Comparison of ENCODE assay signal across 29 cellular contexts in genomic region chr15:74337607-74338211, GRCh38. TPM values are rescaled to one million over a fixed set of nuclear protein-coding genes. Genes with fewer than 3 reads are reported as not detected.
DNase-seq lines count a peak whose midpoint lies in the region; ATAC-seq and TF ChIP-seq lines count a peak whose summit lies in the region.
"Had no signal": no experiment of that assay in that cellular context is flagged by ENCODE, and none has a peak within 500 bp of the region (broad histone marks: within the 10 kb centered on the region; RNA-seq: fewer than 3 reads in every experiment).

No MANE protein-coding gene starts in this region.

- CTCF ChIA-PET in PC-9 (lab: Charles Lee): no interaction called here

- H3K4me3 Mint-ChIP-seq in central memory CD8-positive, alpha-beta T cell: no peak overlapping the region
- no peak overlapping the region for H3K4me3 Mint-ChIP-seq in neural progenitor cell
- no peak overlapping the region for H3K4me3 Mint-ChIP-seq in stimulated activated effector memory CD8-positive, alpha-beta T cell treated with anti-CD3 and anti-CD28 coated beads, Interleukin-12 subunit alpha, Interleukin-12 subunit beta, amount 100 ng/mL, for 72 hours
- H3K4me3 Mint-ChIP-seq: B cell; CD8-positive, alpha-beta memory T cell; H9; HFFc6 had no signal

- H3K27ac ChIP-seq in PC-9: peak overlapping the region; percentile 21; the same call in 1 of the 2 replicates
- H3K27ac ChIP-seq in neural progenitor cell: no peak overlapping the region
- H3K27ac ChIP-seq: C4-2B, GM23248 had no signal

- no peaks in the 10 kb centered on the region for H3K9me2 ChIP-seq in PC-9 (ENCODE audit: insufficient read depth)

- H3K4me2 ChIP-seq in PC-9 (peak overlapping the region; percentile 34), neural progenitor cell (no peak overlapping the region)

- no peaks in the 10 kb centered on the region for H3K9me3 ChIP-seq in PC-9 (ENCODE audit: insufficient read depth, low read depth)
- H3K9me3 ChIP-seq in neural progenitor cell (ENCODE audit: low read depth): no peaks in the 10 kb centered on the region
- H3K9me3 ChIP-seq: MG63 had no signal

- H3K79me2 ChIP-seq in PC-9 (ENCODE audit: low read depth): no peaks in the 10 kb centered on the region
- no peaks in the 10 kb centered on the region for H3K79me2 ChIP-seq in neural progenitor cell (ENCODE audit: low read depth)

- H3K9me3 Mint-ChIP-seq in central memory CD8-positive, alpha-beta T cell: no peaks in the 10 kb centered on the region
- peaks cover 7% of the 10 kb centered on the region for H3K9me3 Mint-ChIP-seq in neural progenitor cell
- H3K9me3 Mint-ChIP-seq in stimulated activated effector memory CD8-positive, alpha-beta T cell treated with anti-CD3 and anti-CD28 coated beads, Interleukin-12 subunit alpha, Interleukin-12 subunit beta, amount 100 ng/mL, for 72 hours: no peaks in the 10 kb centered on the region
- H3K9me3 Mint-ChIP-seq: CD8-positive, alpha-beta memory T cell; HFFc6 had no signal

- H3K4me3 ChIP-seq in PC-9 (no peak overlapping the region), neural progenitor cell (no peak overlapping the region)
- H3K4me3 ChIP-seq: GM23248, MG63 had no signal

- ATAC-seq in central memory CD8-positive, alpha-beta T cell (replicated peaks; ENCODE audit: extremely low read depth, poor library complexity, severe bottlenecking): no peak
- ATAC-seq in stimulated activated effector memory CD8-positive, alpha-beta T cell treated with anti-CD3 and anti-CD28 coated beads, Interleukin-12 subunit alpha, Interleukin-12 subunit beta, amount 100 ng/mL, for 72 hours: no peak
- ATAC-seq in HG03571 (IDR thresholded peaks at IDR 0.05; ENCODE audit: unreplicated experiment): no peak

- BruUV-seq in PC-9 (replicated peaks; lab: Mats Ljungman, UMichigan): no TSS peak

- H4K20me1 ChIP-seq in PC-9 (ENCODE audit: insufficient read depth) (no peaks in the 10 kb centered on the region), neural progenitor cell (ENCODE audit: low read depth) (no peaks in the 10 kb centered on the region)

- DNase-seq in PC-9: peak in 1 of 2 experiments; percentile 44
- DNase-seq in central memory CD8-positive, alpha-beta T cell (ENCODE audit: low spot score in 2 of 2): no peak
- no peak for DNase-seq in neural progenitor cell (ENCODE audit: low spot score)
- DNase-seq in stimulated activated effector memory CD8-positive, alpha-beta T cell treated with anti-CD3 and anti-CD28 coated beads, Interleukin-12 subunit alpha, Interleukin-12 subunit beta, amount 100 ng/mL, for 72 hours (ENCODE audit: low spot score in 2 of 2): no peak
- DNase-seq in NCI-H2196 (lab: John Stamatoyannopoulos, UW; ENCODE audit: unreplicated experiment): no peak
- no peak for DNase-seq in activated naive CD4-positive, alpha-beta T cell (lab: John Stamatoyannopoulos, UW)
- no peak for DNase-seq in AG08395 (ENCODE audit: low spot score)
- DNase-seq: Calu3; CD8-positive, alpha-beta memory T cell; GM23248; H9; HFFc6; IMR-90; KG1; MG63; NCI-H1105 treated with DMSO at 0.1 percent for 48 hours; NCI-H146; NCI-H2029; NCI-H446 treated with DMSO at 0.1 percent for 48 hours; NCI-H526; NCI-H82; NK-92 treated with Interleukin-12 subunit alpha and Interleukin-12 subunit beta, amount 100 ng/mL, for 24 hours; RPMI8226; SHP77 had no signal

- intact Hi-C loops in PC-9 (cut with micrococcal nuclease; ENCODE audit: unreplicated experiment): no loop called here

- peaks cover 3% of the 10 kb centered on the region for H3K27me3 Mint-ChIP-seq in central memory CD8-positive, alpha-beta T cell
- peaks cover 14% of the 10 kb centered on the region for H3K27me3 Mint-ChIP-seq in neural progenitor cell (ENCODE audit: insufficient read depth, low read depth)

- no peak overlapping the region for H2AFZ ChIP-seq in PC-9
- H2AFZ ChIP-seq in neural progenitor cell (replicated peaks): no peak overlapping the region
- H2AFZ ChIP-seq: GM23248 had no signal

- peak overlapping the region; percentile 36 for H3K27ac Mint-ChIP-seq in central memory CD8-positive, alpha-beta T cell (ENCODE audit: low read depth)
- H3K27ac Mint-ChIP-seq in neural progenitor cell: peak overlapping the region; percentile 69
- H3K27ac Mint-ChIP-seq in stimulated activated effector memory CD8-positive, alpha-beta T cell treated with anti-CD3 and anti-CD28 coated beads, Interleukin-12 subunit alpha, Interleukin-12 subunit beta, amount 100 ng/mL, for 72 hours: peak overlapping the region; percentile 23
- H3K27ac Mint-ChIP-seq: B cell; CD8-positive, alpha-beta memory T cell; H9; HFFc6 had no signal

- no peaks in the 10 kb centered on the region for H3K4me1 Mint-ChIP-seq in central memory CD8-positive, alpha-beta T cell
- no peaks in the 10 kb centered on the region for H3K4me1 Mint-ChIP-seq in neural progenitor cell
- H3K4me1 Mint-ChIP-seq in stimulated activated effector memory CD8-positive, alpha-beta T cell treated with anti-CD3 and anti-CD28 coated beads, Interleukin-12 subunit alpha, Interleukin-12 subunit beta, amount 100 ng/mL, for 72 hours: no peaks in the 10 kb centered on the region
- H3K4me1 Mint-ChIP-seq: B cell; CD8-positive, alpha-beta memory T cell; H9 had no signal

- POLR2A ChIA-PET in PC-9 (lab: Charles Lee; ENCODE audit: unreplicated experiment): no interaction called here

- no peaks in the 10 kb centered on the region for H3K36me3 ChIP-seq in PC-9 (ENCODE audit: low read depth)
- H3K36me3 ChIP-seq in neural progenitor cell: no peaks in the 10 kb centered on the region
- H3K36me3 ChIP-seq: MG63 had no signal

- H3K4me1 ChIP-seq in PC-9 (replicated peaks; ENCODE audit: insufficient read depth): peaks cover 59% of the 10 kb centered on the region
- no peaks in the 10 kb centered on the region for H3K4me1 ChIP-seq in neural progenitor cell

- no peak overlapping the region for H3K9ac ChIP-seq in neural progenitor cell
- H3K9ac ChIP-seq: GM23248 had no signal

- TF ChIP-seq CTCF in PC-9 (conservative IDR thresholded peaks at IDR 0.05) (no peak), neural progenitor cell (IDR thresholded peaks at IDR 0.05) (no peak)

- no peaks in the 10 kb centered on the region for H3K27me3 ChIP-seq in PC-9 (ENCODE audit: insufficient read depth, low read depth)
- H3K27me3 ChIP-seq in neural progenitor cell: no peaks in the 10 kb centered on the region
- H3K27me3 ChIP-seq: MG63 had no signal

- peaks cover 24% of the 10 kb centered on the region for H3F3A ChIP-seq in PC-9 (ENCODE audit: insufficient read depth, low read depth)
- no peaks in the 10 kb centered on the region for H3F3A ChIP-seq in neural progenitor cell (ENCODE audit: low read depth)

- no peaks in the 10 kb centered on the region for H3K36me3 Mint-ChIP-seq in central memory CD8-positive, alpha-beta T cell (ENCODE audit: insufficient read depth)
- H3K36me3 Mint-ChIP-seq in neural progenitor cell: peaks cover 3% of the 10 kb centered on the region
- H3K36me3 Mint-ChIP-seq in stimulated activated effector memory CD8-positive, alpha-beta T cell treated with anti-CD3 and anti-CD28 coated beads, Interleukin-12 subunit alpha, Interleukin-12 subunit beta, amount 100 ng/mL, for 72 hours: no peaks in the 10 kb centered on the region
- H3K36me3 Mint-ChIP-seq: CD8-positive, alpha-beta memory T cell had no signal

RNA-seq across cellular contexts. Expression of gene CYP11A1, which starts 29.7 kb away (rescaled TPM):
- total RNA-seq in PC-9 (2021): 7.1 and 9.6 TPM in 2 replicates
- total RNA-seq in neural progenitor cell (ENCODE audit: low replicate concordance): 0.99 and 1.1 TPM in 2 replicates
- total RNA-seq: A673; B cell; Calu3; CD8-positive, alpha-beta memory T cell; SK-MEL-5 had no signal
